Comparison of ENCODE assay signal across 6 cellular contexts in the genomic region with DNA sequence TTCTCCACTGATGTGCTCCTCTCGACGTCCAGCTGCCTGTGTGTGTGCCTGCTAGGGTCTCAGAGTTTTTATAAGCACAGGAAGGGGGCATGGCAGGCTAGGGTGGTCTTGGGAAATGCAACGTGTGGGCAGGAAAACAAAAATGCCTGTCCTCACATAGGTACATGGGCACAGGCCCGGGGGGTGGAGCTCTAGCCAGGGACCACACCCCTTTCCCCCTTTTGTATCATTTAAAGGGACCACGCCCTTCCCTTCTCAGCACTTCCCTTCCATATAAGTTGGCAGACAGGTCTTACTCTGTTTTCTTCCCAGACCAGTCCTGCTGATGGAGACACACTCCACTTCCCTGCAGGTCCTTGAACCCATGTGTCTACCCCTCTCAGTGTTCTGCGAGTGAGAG.
"Had no signal": no experiment of that assay in that cellular context is flagged by ENCODE, and none has a peak within 500 bp of the region (broad histone marks: within the 10 kb centered on the region; RNA-seq: fewer than 3 reads in every experiment).

No MANE protein-coding gene starts in this region.

- H3K9me3 ChIP-seq: HAP-1 had no signal

- DNase-seq: GM23248, GOT3, H7, HFFc6 had no signal

- H3K4me1 ChIP-seq: HAP-1 had no signal

- H3K36me3 ChIP-seq: HAP-1 had no signal

- H3K4me3 ChIP-seq: GM23248, HAP-1 had no signal

- H3K27ac ChIP-seq: GM23248, HL-60 had no signal
